8 cellular contexts compared by ENCODE assay signal in the genomic region with DNA sequence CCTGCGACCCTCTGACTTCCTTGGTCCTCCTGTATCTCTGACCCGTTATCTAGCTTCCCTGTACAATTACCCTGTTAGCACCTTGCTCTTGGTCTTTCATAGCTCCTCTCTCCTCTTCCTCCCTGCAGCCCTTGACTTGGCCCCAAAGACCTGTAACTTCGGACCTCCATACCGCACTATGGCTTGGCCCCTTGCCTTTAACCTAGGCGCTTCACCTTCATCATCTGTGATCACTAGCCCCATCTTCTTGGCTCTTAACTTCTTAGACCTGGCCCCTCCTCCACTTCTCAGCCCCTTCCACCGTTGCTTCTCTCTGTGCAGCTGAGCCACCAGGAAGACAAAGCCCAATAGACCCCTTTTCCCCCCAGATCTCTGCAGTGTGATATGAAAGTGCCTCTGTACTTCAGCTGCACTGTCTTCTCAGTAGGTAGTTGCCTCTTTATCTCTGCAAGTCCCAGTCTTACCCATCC. TPM values are rescaled to one million over a fixed set of nuclear protein-coding genes. Genes with fewer than 3 reads are reported as not detected.
DNase-seq lines count a peak whose midpoint lies in the region; TF ChIP-seq lines count a peak whose summit lies in the region.

No MANE protein-coding gene starts in this region.

- H3K9ac ChIP-seq in OCI-LY3 (ENCODE audit: low read length) = peak overlapping the region; percentile 91
- peak overlapping the region; percentile 39 for H3K9ac ChIP-seq in endodermal cell (ENCODE audit: extremely low read depth, low read length, poor library complexity, severe bottlenecking)

- H3K4me3 Mint-ChIP-seq in endodermal cell = peak overlapping the region; percentile 90

- peak overlapping the region; percentile 41 for H3K27ac ChIP-seq in OCI-LY3 (ENCODE audit: low read length)
- no peak overlapping the region for H3K27ac ChIP-seq in endodermal cell (ENCODE audit: low read depth, low read length)
- H3K27ac ChIP-seq in ovary = no peak overlapping the region

- peaks cover 23% of the 10 kb centered on the region for H3K9me3 Mint-ChIP-seq in endodermal cell

- TF ChIP-seq EP300 in ovary (IDR thresholded peaks at IDR 0.05) = no peak

- peak overlapping the region; percentile 81 for H3K27ac Mint-ChIP-seq in endodermal cell

- DNase-seq in endodermal cell (no peak), ovary (no peak), hypothalamus (lab: John Stamatoyannopoulos, UW) (no peak), NCI-H2107 (lab: John Stamatoyannopoulos, UW) (no peak), superior temporal gyrus (ENCODE audit: extremely low spot score) (no peak), NCI-H1105 treated with DMSO at 0.1 percent for 48 hours (lab: John Stamatoyannopoulos, UW) (no peak)

- no peaks in the 10 kb centered on the region for H4K20me1 ChIP-seq in OCI-LY3 (ENCODE audit: insufficient read depth, low read length)

- peaks cover 51% of the 10 kb centered on the region for H3K36me3 Mint-ChIP-seq in endodermal cell (ENCODE audit: low read depth)

- no peaks in the 10 kb centered on the region for H3K27me3 Mint-ChIP-seq in endodermal cell (ENCODE audit: insufficient read depth)

- H3K36me3 ChIP-seq in OCI-LY3 (replicated peaks; ENCODE audit: low read depth, low read length) (peaks cover 15% of the 10 kb centered on the region), endodermal cell (ENCODE audit: control insufficient read depth, insufficient read depth, low read length) (peaks cover 30% of the 10 kb centered on the region), ovary (no peaks in the 10 kb centered on the region)

- H3K9me3 ChIP-seq in OCI-LY3 (ENCODE audit: insufficient read depth, low read length) (no peaks in the 10 kb centered on the region), endodermal cell (ENCODE audit: control insufficient read depth, low read length) (peaks cover 23% of the 10 kb centered on the region), ovary (peaks cover 0 to 3% of the 10 kb centered on the region in 2 donors)

- 14 to 25% methylated on average over 2 to 6 of the region's 6 CpGs for WGBS in endodermal cell (ENCODE audit: insufficient coverage in 1 of 2, insufficient read length in 1 of 2), 2 experiments
- 3 to 11% (median 9%) methylated on average over 6 of the region's 6 CpGs for WGBS in ovary, 3 donors

- H3K4me1 Mint-ChIP-seq in endodermal cell = peaks cover 12% of the 10 kb centered on the region

- H3K4me3 ChIP-seq in GM12875 (ENCODE audit: low read depth, low read length) (peak overlapping the region; percentile 68), OCI-LY3 (ENCODE audit: low read length) (peak overlapping the region; percentile 88), endodermal cell (ENCODE audit: low read length) (peak overlapping the region; percentile 87), ovary (peak overlapping the region; percentile 93)

- H3K4me1 ChIP-seq in OCI-LY3 (ENCODE audit: low read length) (peaks cover 15% of the 10 kb centered on the region), endodermal cell (ENCODE audit: control insufficient read depth, insufficient read depth, low read length) (peaks cover 3% of the 10 kb centered on the region), ovary (ENCODE audit: insufficient read depth) (peaks cover 8% of the 10 kb centered on the region)

- H3K79me2 ChIP-seq in OCI-LY3 (ENCODE audit: low read length) = peaks cover 21% of the 10 kb centered on the region

- no peak overlapping the region for H2AFZ ChIP-seq in OCI-LY3 (ENCODE audit: low read depth, low read length)

- TF ChIP-seq CTCF in GM12875 (IDR thresholded peaks at IDR 0.05; ENCODE audit: borderline replicate concordance, insufficient read depth, low read depth, low read length) (no peak), OCI-LY3 (IDR thresholded peaks at IDR 0.05; ENCODE audit: low read depth, low read length) (no peak), endodermal cell (conservative IDR thresholded peaks at IDR 0.05) (no peak), ovary (IDR thresholded peaks at IDR 0.05) (no peak)

- no peak for TF ChIP-seq POLR2A in ovary (IDR thresholded peaks at IDR 0.05)

- no peaks in the 10 kb centered on the region for H3K27me3 ChIP-seq in OCI-LY3 (ENCODE audit: low read depth, low read length)
- H3K27me3 ChIP-seq in endodermal cell (ENCODE audit: control insufficient read depth, insufficient read depth, low read length, poor library complexity, severe bottlenecking) = no peaks in the 10 kb centered on the region
- H3K27me3 ChIP-seq in ovary = no peaks in the 10 kb centered on the region

- H3K4me2 ChIP-seq in OCI-LY3 (ENCODE audit: low read length) = peak overlapping the region; percentile 90

- intact Hi-C loops in ovary (cut with DNase I) = no loop called here

RNA-seq across cellular contexts. Expression of a gene that starts 0.7 kb away (rescaled TPM):
- total RNA-seq in endodermal cell = 10 to 100 TPM; 15.5 to 16.6 TPM
- polyA plus RNA-seq in endodermal cell (2013, experiment 1 of 2) = 15.2 TPM
- polyA plus RNA-seq in endodermal cell (2013, experiment 2 of 2) = 12.7 TPM
- 10 to 100 TPM in 6 of 7 donors, 1 to 10 TPM in 1; 7.9 to 13.4 (median 12.1) TPM for total RNA-seq in ovary
- polyA plus RNA-seq in ovary = 10 to 100 TPM; 12.7 to 14.1 TPM

RNA-seq across cellular contexts. Expression of a gene that starts 29.9 kb away (rescaled TPM):
- total RNA-seq in endodermal cell = 10 to 100 TPM; 40.2 to 45.3 TPM
- polyA plus RNA-seq in endodermal cell (2013, experiment 1 of 2) = 69.8 TPM
- polyA plus RNA-seq in endodermal cell (2013, experiment 2 of 2) = 72.8 TPM
- total RNA-seq in ovary = 10 to 100 TPM; 20.8 to 56.6 (median 30.3) TPM
- polyA plus RNA-seq in ovary = 10 to 100 TPM; 39.6 to 45.6 TPM

RNA-seq across cellular contexts. Expression of a gene that starts 30.2 kb away (rescaled TPM):
- total RNA-seq in endodermal cell (1 to 10 TPM; 5.1 to 5.7 TPM), ovary (10 to 100 TPM in 1 of 7 donors, 1 to 10 TPM in 6; 3.2 to 10.6 (median 7.7) TPM)
- 3.4 TPM for polyA plus RNA-seq in endodermal cell (2013, experiment 1 of 2)
- 2.6 TPM for polyA plus RNA-seq in endodermal cell (2013, experiment 2 of 2)
- polyA plus RNA-seq in ovary = 10 to 100 TPM in 1 of 2 donors, 1 to 10 TPM in 1; 5.0 to 12.8 TPM
